In genomic region chr2:86556508-86556907, GRCh38 we compare ENCODE assay signal across 1 cellular context.
A peak's percentile ranks its signal among the peaks of the same experiment; 100 is the strongest.
TF ChIP-seq lines count a peak whose summit lies in the region.

No MANE protein-coding gene starts in this region.

TF ChIP-seq in HepG2, 621 proteins besides CTCF, POLR2A, EP300 and RAD21 (continued from another document and continues in another):
- TF ChIP-seq ZBTB34 (CRISPR knock-in tag; IDR thresholded peaks at IDR 0.05) = no peak
- no peak for TF ChIP-seq E2F1 (CRISPR knock-in tag; IDR thresholded peaks at IDR 0.05)
- TF ChIP-seq ZNF547 (CRISPR knock-in tag; IDR thresholded peaks at IDR 0.05) = 0 out of 2 replicates have a peak, but pooled peaks have one; percentile 46
- no peak for TF ChIP-seq HMGA1 (CRISPR knock-in tag; conservative IDR thresholded peaks at IDR 0.05)
- TF ChIP-seq KDM5A (IDR thresholded peaks at IDR 0.05; ENCODE audit: borderline replicate concordance, low read length) = no peak
- peak; percentile 77; the same call in 1 of the 2 replicates for TF ChIP-seq TBX3 (IDR thresholded peaks at IDR 0.05; ENCODE audit: borderline replicate concordance)
- TF ChIP-seq ZUFSP (CRISPR knock-in tag; IDR thresholded peaks at IDR 0.05; ENCODE audit: borderline replicate concordance) = no peak
- TF ChIP-seq ZNF205 (CRISPR knock-in tag; IDR thresholded peaks at IDR 0.05) = peak; percentile 56; the same call in 1 of the 2 replicates
- no peak; the same call in 1 of the 2 replicates for TF ChIP-seq NAIF1 (CRISPR knock-in tag; IDR thresholded peaks at IDR 0.05; ENCODE audit: borderline replicate concordance)
- TF ChIP-seq NFE2L2 (IDR thresholded peaks at IDR 0.05; ENCODE audit: low read length) = no peak
- no peak for TF ChIP-seq GABPA (IDR thresholded peaks at IDR 0.05; ENCODE audit: low read depth, low read length)
- no peak; the same call in 1 of the 2 replicates for TF ChIP-seq GABPA (CRISPR knock-in tag; IDR thresholded peaks at IDR 0.05; ENCODE audit: low read depth)
- TF ChIP-seq IRF2 (CRISPR knock-in tag; IDR thresholded peaks at IDR 0.05) = 0 out of 2 replicates have a peak, but pooled peaks have one; percentile 28
- TF ChIP-seq, protein P1, sequence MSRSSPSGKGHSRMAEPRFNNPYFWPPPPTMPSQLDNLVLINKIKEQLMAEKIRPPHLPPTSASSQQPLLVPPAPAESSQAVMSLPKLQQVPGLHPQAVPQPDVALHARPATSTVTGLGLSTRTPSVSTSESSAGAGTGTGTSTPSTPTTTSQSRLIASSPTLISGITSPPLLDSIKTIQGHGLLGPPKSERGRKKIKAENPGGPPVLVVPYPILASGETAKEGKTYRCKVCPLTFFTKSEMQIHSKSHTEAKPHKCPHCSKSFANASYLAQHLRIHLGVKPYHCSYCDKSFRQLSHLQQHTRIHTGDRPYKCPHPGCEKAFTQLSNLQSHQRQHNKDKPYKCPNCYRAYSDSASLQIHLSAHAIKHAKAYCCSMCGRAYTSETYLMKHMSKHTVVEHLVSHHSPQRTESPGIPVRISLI (CRISPR knock-in tag; IDR thresholded peaks at IDR 0.05; ENCODE audit: borderline replicate concordance) = no peak
- TF ChIP-seq ZNF230 (CRISPR knock-in tag; IDR thresholded peaks at IDR 0.05) = no peak
- no peak for TF ChIP-seq ZNF780A (CRISPR knock-in tag; IDR thresholded peaks at IDR 0.05)
- no peak for TF ChIP-seq SALL2 (CRISPR knock-in tag; IDR thresholded peaks at IDR 0.05)
- TF ChIP-seq ZNF75D (CRISPR knock-in tag; IDR thresholded peaks at IDR 0.05; ENCODE audit: borderline replicate concordance) = no peak
- TF ChIP-seq SNRNP70 (IDR thresholded peaks at IDR 0.05; ENCODE audit: low read depth, low read length) = no peak
- TF ChIP-seq, protein P2, sequence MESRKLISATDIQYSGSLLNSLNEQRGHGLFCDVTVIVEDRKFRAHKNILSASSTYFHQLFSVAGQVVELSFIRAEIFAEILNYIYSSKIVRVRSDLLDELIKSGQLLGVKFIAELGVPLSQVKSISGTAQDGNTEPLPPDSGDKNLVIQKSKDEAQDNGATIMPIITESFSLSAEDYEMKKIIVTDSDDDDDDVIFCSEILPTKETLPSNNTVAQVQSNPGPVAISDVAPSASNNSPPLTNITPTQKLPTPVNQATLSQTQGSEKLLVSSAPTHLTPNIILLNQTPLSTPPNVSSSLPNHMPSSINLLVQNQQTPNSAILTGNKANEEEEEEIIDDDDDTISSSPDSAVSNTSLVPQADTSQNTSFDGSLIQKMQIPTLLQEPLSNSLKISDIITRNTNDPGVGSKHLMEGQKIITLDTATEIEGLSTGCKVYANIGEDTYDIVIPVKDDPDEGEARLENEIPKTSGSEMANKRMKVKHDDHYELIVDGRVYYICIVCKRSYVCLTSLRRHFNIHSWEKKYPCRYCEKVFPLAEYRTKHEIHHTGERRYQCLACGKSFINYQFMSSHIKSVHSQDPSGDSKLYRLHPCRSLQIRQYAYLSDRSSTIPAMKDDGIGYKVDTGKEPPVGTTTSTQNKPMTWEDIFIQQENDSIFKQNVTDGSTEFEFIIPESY (CRISPR knock-in tag; IDR thresholded peaks at IDR 0.05) = peak; percentile 95
- TF ChIP-seq SMAD3 (CRISPR knock-in tag; IDR thresholded peaks at IDR 0.05) = 0 out of 2 replicates have a peak, but pooled peaks have one; percentile 16
- TF ChIP-seq GRHL1 (CRISPR knock-in tag; conservative IDR thresholded peaks at IDR 0.05) = no peak
- no peak for TF ChIP-seq LRRFIP1 (CRISPR knock-in tag; conservative IDR thresholded peaks at IDR 0.05)
- no peak for TF ChIP-seq DZIP1 (CRISPR knock-in tag; IDR thresholded peaks at IDR 0.05)
- peak; percentile 98 for TF ChIP-seq SP5 (CRISPR knock-in tag; IDR thresholded peaks at IDR 0.05; ENCODE audit: borderline replicate concordance, low read depth)
- no peak for TF ChIP-seq ZNF850 (CRISPR knock-in tag; conservative IDR thresholded peaks at IDR 0.05)
- TF ChIP-seq MTA3 (CRISPR knock-in tag; IDR thresholded peaks at IDR 0.05) = no peak
- TF ChIP-seq FUBP1 (CRISPR knock-in tag; IDR thresholded peaks at IDR 0.05; ENCODE audit: borderline replicate concordance) = no peak
- TF ChIP-seq SP4 (CRISPR knock-in tag; IDR thresholded peaks at IDR 0.05) = no peak
- no peak; the same call in 1 of the 2 replicates for TF ChIP-seq TCF7L2 (IDR thresholded peaks at IDR 0.05; ENCODE audit: low read depth, low read length)
- TF ChIP-seq ZNF576 (CRISPR knock-in tag; IDR thresholded peaks at IDR 0.05) = no peak
- no peak for TF ChIP-seq ZNF512B (CRISPR knock-in tag; IDR thresholded peaks at IDR 0.05; ENCODE audit: borderline replicate concordance)
- TF ChIP-seq, protein P3, sequence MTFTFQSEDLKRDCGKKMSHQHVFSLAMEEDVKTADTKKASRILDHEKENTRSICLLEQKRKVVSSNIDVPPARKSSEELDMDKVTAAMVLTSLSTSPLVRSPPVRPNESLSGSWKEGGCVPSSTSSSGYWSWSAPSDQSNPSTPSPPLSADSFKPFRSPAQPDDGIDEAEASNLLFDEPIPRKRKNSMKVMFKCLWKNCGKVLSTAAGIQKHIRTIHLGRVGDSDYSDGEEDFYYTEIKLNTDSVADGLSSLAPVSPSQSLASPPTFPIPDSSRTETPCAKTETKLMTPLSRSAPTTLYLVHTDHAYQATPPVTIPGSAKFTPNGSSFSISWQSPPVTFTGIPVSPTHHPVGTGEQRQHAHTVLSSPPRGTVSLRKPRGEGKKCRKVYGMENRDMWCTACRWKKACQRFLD (CRISPR knock-in tag; IDR thresholded peaks at IDR 0.05; ENCODE audit: borderline replicate concordance) = no peak
